ENCODE assay signal across 14 cellular contexts in the genomic region with DNA sequence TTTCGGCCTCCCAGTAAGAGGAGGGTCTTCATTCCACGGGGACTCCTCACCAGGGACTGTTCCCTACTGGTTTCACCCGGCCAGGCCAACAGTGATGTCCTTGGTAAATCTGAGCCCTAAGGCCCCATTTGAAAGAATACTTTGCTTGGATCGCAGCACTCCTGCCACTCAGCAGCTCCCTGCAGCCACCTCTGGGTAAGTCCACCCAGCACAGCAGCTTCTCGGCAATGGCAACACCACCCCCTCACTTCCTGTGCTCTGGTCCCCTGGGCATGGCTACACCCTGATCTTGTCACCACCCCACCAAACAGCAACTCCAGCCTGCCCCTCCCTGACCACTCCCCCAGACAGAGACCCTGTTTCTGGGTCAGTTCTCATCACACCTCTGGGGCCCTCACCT.
"Had no signal": no experiment of that assay in that cellular context is flagged by ENCODE, and none has a peak within 500 bp of the region (broad histone marks: within the 10 kb centered on the region; RNA-seq: fewer than 3 reads in every experiment).

No MANE protein-coding gene starts in this region.

- H3K27me3 ChIP-seq: colonic mucosa, thyroid gland had no signal

- H3K79me2 ChIP-seq: parathyroid adenoma had no signal

- H3K36me3 ChIP-seq: colonic mucosa, thyroid gland, WERI-Rb-1 had no signal

- H3K9me3 Mint-ChIP-seq: activated naive CD4-positive, alpha-beta T cell treated with anti-CD3 and anti-CD28 coated beads, Interleukin-2, amount 10 ng/mL, durations not matched to agents 7 days and 5 days had no signal

- H3K4me1 ChIP-seq: colonic mucosa, parathyroid adenoma, thyroid gland had no signal

- H3K9ac ChIP-seq: parathyroid adenoma had no signal

- H3K27ac ChIP-seq: colonic mucosa, foreskin keratinocyte, parathyroid adenoma, thyroid gland, WERI-Rb-1 had no signal

- H3K4me3 Mint-ChIP-seq: activated naive CD4-positive, alpha-beta T cell treated with anti-CD3 and anti-CD28 coated beads, Interleukin-2, amount 10 ng/mL, durations not matched to agents 7 days and 5 days had no signal

- H3K9me3 ChIP-seq: colonic mucosa, thyroid gland had no signal

- H3K4me3 ChIP-seq: colonic mucosa, lung, thyroid gland had no signal

- H3K36me3 Mint-ChIP-seq: activated naive CD4-positive, alpha-beta T cell treated with anti-CD3 and anti-CD28 coated beads, Interleukin-2, amount 10 ng/mL, durations not matched to agents 7 days and 5 days had no signal

- H2AFZ ChIP-seq: parathyroid adenoma had no signal

- DNase-seq: activated CD4-positive, alpha-beta T cell treated with anti-CD3 and anti-CD28 coated beads for 4 hours; activated naive CD4-positive, alpha-beta T cell treated with anti-CD3 and anti-CD28 coated beads, Interleukin-2, amount 10 ng/mL, durations not matched to agents 7 days and 5 days; caudate nucleus; colonic mucosa; effector CD4-positive, alpha-beta T cell; foreskin keratinocyte; left cardiac atrium; stimulated activated CD4-positive, alpha-beta T cell treated with anti-CD3 and anti-CD28 coated beads, Interleukin-2, amount 100 ng/mL, for 48 hours; stimulated activated CD8-positive, alpha-beta memory T cell treated with anti-CD3 and anti-CD28 coated beads, Interleukin-4, amount 100 ng/mL, for 48 hours; T1000; thyroid gland; WERI-Rb-1 had no signal

- ATAC-seq: foreskin keratinocyte, left cardiac atrium had no signal

- H3K4me1 Mint-ChIP-seq: activated naive CD4-positive, alpha-beta T cell treated with anti-CD3 and anti-CD28 coated beads, Interleukin-2, amount 10 ng/mL, durations not matched to agents 7 days and 5 days had no signal

- H3K27ac Mint-ChIP-seq: activated naive CD4-positive, alpha-beta T cell treated with anti-CD3 and anti-CD28 coated beads, Interleukin-2, amount 10 ng/mL, durations not matched to agents 7 days and 5 days had no signal
